Comparison of ENCODE assay signal across 13 cellular contexts in the genomic region with DNA sequence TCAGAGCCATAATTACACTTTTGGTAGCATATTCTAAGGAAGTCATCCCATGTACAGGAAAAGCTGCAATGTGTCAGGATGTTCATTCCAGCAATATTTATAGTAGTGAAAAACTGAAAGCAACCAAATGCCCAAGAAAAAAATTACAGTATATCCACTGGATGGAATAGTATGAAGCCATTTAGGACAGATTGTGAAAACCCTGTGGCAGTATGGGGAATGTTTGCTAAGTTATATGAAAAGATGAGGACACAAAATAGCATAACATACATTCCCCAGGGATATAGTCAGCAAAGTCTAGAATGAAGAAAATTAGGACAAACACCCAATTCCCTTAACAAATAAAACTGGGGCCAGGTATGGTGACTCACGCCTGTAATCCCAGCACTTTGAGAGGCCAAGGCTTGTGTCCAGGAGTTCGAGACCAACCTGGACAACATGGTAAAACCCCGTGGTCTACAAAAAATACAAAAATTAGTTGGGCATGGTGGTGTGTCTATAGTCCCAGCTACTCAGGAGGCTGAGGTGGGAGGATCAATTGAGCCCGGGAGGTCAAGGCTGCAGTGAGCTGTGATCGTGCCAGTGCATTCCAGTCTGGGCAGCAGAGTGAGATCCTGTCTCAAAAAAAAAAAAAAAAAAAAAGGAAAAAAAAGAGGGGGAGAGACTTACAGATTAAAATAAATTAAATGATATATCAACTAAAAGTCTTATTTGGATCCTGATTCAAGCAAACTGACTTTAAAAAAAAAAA. TPM values are rescaled to one million over a fixed set of nuclear protein-coding genes. Genes with fewer than 3 reads are reported as not detected.
DNase-seq lines count a peak whose midpoint lies in the region; ATAC-seq and TF ChIP-seq lines count a peak whose summit lies in the region.
"Had no signal": no experiment of that assay in that cellular context is flagged by ENCODE, and none has a peak within 500 bp of the region (broad histone marks: within the 10 kb centered on the region; RNA-seq: fewer than 3 reads in every experiment).

No MANE protein-coding gene starts in this region.

- H3K27me3 ChIP-seq in gastroesophageal sphincter (no peaks in the 10 kb centered on the region), thoracic aorta (replicated peaks; ENCODE audit: insufficient read depth) (no peaks in the 10 kb centered on the region)

- TF ChIP-seq CTCF in WTC11 (IDR thresholded peaks at IDR 0.05) (no peak), gastroesophageal sphincter (IDR thresholded peaks at IDR 0.05) (no peak), thoracic aorta (IDR thresholded peaks at IDR 0.05) (no peak)

- no peak for TF ChIP-seq POLR2A in gastroesophageal sphincter (IDR thresholded peaks at IDR 0.05)

- no peaks in the 10 kb centered on the region for H3K9me3 Mint-ChIP-seq in activated naive CD4-positive, alpha-beta T cell treated with anti-CD3 and anti-CD28 coated beads, Interleukin-2, amount 10 ng/mL, durations not matched to agents 7 days and 5 days
- H3K9me3 Mint-ChIP-seq in WTC11 = no peaks in the 10 kb centered on the region
- H3K9me3 Mint-ChIP-seq in naive thymus-derived CD8-positive, alpha-beta T cell = no peaks in the 10 kb centered on the region

- peaks cover 30% of the 10 kb centered on the region for H3K4me1 Mint-ChIP-seq in activated naive CD4-positive, alpha-beta T cell treated with anti-CD3 and anti-CD28 coated beads, Interleukin-2, amount 10 ng/mL, durations not matched to agents 7 days and 5 days
- peaks cover 46% of the 10 kb centered on the region for H3K4me1 Mint-ChIP-seq in WTC11
- H3K4me1 Mint-ChIP-seq in naive thymus-derived CD8-positive, alpha-beta T cell = peaks cover 10 to 33% (median 25%) of the 10 kb centered on the region in 4 donors

- no peaks in the 10 kb centered on the region for H3K36me3 ChIP-seq in gastroesophageal sphincter
- no peaks in the 10 kb centered on the region for H3K36me3 ChIP-seq in thoracic aorta

- no peak for DNase-seq in activated naive CD4-positive, alpha-beta T cell treated with anti-CD3 and anti-CD28 coated beads, Interleukin-2, amount 10 ng/mL, durations not matched to agents 7 days and 5 days
- DNase-seq in activated naive CD4-positive, alpha-beta T cell (lab: John Stamatoyannopoulos, UW) = no peak
- no peak for DNase-seq in WTC11 (ENCODE audit: low spot score)
- no peak for DNase-seq in thoracic aorta (ENCODE audit: low spot score)
- no peak for DNase-seq in SHP77 treated with DMSO at 0.1 percent for 48 hours (lab: John Stamatoyannopoulos, UW)
- no peak for DNase-seq in naive thymus-derived CD8-positive, alpha-beta T cell
- DNase-seq: 8988T; activated naive CD4-positive, alpha-beta T cell treated with Interleukin-2 at 50 U/mL for 16 hours; GOT3; stimulated activated naive CD4-positive, alpha-beta T cell treated with Interleukin-2 at 50 U/mL for 16 hours had no signal

- H3K4me3 ChIP-seq in gastroesophageal sphincter = no peak overlapping the region
- peak overlapping the region; percentile 43 for H3K4me3 ChIP-seq in thoracic aorta

- peaks cover 8% of the 10 kb centered on the region for H3K36me3 Mint-ChIP-seq in activated naive CD4-positive, alpha-beta T cell treated with anti-CD3 and anti-CD28 coated beads, Interleukin-2, amount 10 ng/mL, durations not matched to agents 7 days and 5 days
- no peaks in the 10 kb centered on the region for H3K36me3 Mint-ChIP-seq in WTC11
- no peaks in the 10 kb centered on the region for H3K36me3 Mint-ChIP-seq in naive thymus-derived CD8-positive, alpha-beta T cell

- H3K4me1 ChIP-seq in gastroesophageal sphincter (peaks cover 4 to 44% (median 21%) of the 10 kb centered on the region in 3 donors), thoracic aorta (ENCODE audit: control insufficient read depth in 1 of 2, low read depth in 2 of 2) (peaks cover 12 to 42% of the 10 kb centered on the region in 2 donors)

- H3K4me3 Mint-ChIP-seq in activated naive CD4-positive, alpha-beta T cell treated with anti-CD3 and anti-CD28 coated beads, Interleukin-2, amount 10 ng/mL, durations not matched to agents 7 days and 5 days = peak overlapping the region; percentile 2
- H3K4me3 Mint-ChIP-seq in WTC11 = no peak overlapping the region
- H3K4me3 Mint-ChIP-seq in naive thymus-derived CD8-positive, alpha-beta T cell = peak overlapping the region in 3 of 10 donors; percentile 5 to 39 (median 12)

- CTCF ChIA-PET in activated naive CD4-positive, alpha-beta T cell treated with anti-CD3 and anti-CD28 coated beads, Interleukin-2, amount 10 ng/mL, durations not matched to agents 7 days and 5 days (lab: Charles Lee) = interaction anchor here (0.7 kb wide), 1 partner anchor 11 kb away, joined by 3 read pairs; a partner anchor contains a TSS
- CTCF ChIA-PET in WTC11 (lab: Charles Lee) = interaction anchor here (0.5 to 0.9 kb wide), 2 partner anchors 127 to 175 kb away, joined by 3 to 4 read pairs; no protein-coding TSS in a partner anchor

- peaks cover 20% of the 10 kb centered on the region for H3K27me3 Mint-ChIP-seq in activated naive CD4-positive, alpha-beta T cell treated with anti-CD3 and anti-CD28 coated beads, Interleukin-2, amount 10 ng/mL, durations not matched to agents 7 days and 5 days
- peaks cover 4% of the 10 kb centered on the region; the same call in 1 of the 2 replicates for H3K27me3 Mint-ChIP-seq in WTC11 (ENCODE audit: low read depth)
- no peaks in the 10 kb centered on the region for H3K27me3 Mint-ChIP-seq in naive thymus-derived CD8-positive, alpha-beta T cell

- no peak for TF ChIP-seq EP300 in gastroesophageal sphincter (IDR thresholded peaks at IDR 0.05)

- H3K27ac ChIP-seq in gastroesophageal sphincter (peak overlapping the region in 3 of 4 donors; percentile 88 to 96 (median 90)), thoracic aorta (peak overlapping the region; percentile 90 to 97)

- H3K27ac Mint-ChIP-seq in activated naive CD4-positive, alpha-beta T cell treated with anti-CD3 and anti-CD28 coated beads, Interleukin-2, amount 10 ng/mL, durations not matched to agents 7 days and 5 days = no peak overlapping the region
- H3K27ac Mint-ChIP-seq in WTC11 = peak overlapping the region; percentile 56; the same call in 1 of the 2 replicates
- H3K27ac Mint-ChIP-seq in naive thymus-derived CD8-positive, alpha-beta T cell = peak overlapping the region in 1 of 10 donors; percentile 19

- 90 to 100% methylated on average over 2 to 3 of the region's 5 CpGs for WGBS in gastroesophageal sphincter (ENCODE audit: low coverage in 1 of 2), 2 donors

- H3K9me3 ChIP-seq in gastroesophageal sphincter (no peaks in the 10 kb centered on the region), thoracic aorta (no peaks in the 10 kb centered on the region)

- POLR2A ChIA-PET in WTC11 (lab: Charles Lee) = no interaction called here
- POLR2A ChIA-PET in naive thymus-derived CD8-positive, alpha-beta T cell (lab: Charles Lee) = interaction anchor here (0.7 kb wide), 5 partner anchors 8 to 333 kb away, joined by 3 to 6 read pairs (median 5); no protein-coding TSS in a partner anchor

- no peak for ATAC-seq in WTC11
- no peak for ATAC-seq in gastroesophageal sphincter
- ATAC-seq in thoracic aorta (ENCODE audit: insufficient number of reproducible peaks, low FRiP score, low read depth) = peak; percentile 7
- no peak for ATAC-seq in HG02938 (IDR thresholded peaks at IDR 0.05; ENCODE audit: unreplicated experiment)
- no peak for ATAC-seq in naive thymus-derived CD8-positive, alpha-beta T cell

TF ChIP-seq in WTC11, 78 proteins besides CTCF, POLR2A, EP300 and RAD21 (continues in another document):
- TF ChIP-seq, protein P1, sequence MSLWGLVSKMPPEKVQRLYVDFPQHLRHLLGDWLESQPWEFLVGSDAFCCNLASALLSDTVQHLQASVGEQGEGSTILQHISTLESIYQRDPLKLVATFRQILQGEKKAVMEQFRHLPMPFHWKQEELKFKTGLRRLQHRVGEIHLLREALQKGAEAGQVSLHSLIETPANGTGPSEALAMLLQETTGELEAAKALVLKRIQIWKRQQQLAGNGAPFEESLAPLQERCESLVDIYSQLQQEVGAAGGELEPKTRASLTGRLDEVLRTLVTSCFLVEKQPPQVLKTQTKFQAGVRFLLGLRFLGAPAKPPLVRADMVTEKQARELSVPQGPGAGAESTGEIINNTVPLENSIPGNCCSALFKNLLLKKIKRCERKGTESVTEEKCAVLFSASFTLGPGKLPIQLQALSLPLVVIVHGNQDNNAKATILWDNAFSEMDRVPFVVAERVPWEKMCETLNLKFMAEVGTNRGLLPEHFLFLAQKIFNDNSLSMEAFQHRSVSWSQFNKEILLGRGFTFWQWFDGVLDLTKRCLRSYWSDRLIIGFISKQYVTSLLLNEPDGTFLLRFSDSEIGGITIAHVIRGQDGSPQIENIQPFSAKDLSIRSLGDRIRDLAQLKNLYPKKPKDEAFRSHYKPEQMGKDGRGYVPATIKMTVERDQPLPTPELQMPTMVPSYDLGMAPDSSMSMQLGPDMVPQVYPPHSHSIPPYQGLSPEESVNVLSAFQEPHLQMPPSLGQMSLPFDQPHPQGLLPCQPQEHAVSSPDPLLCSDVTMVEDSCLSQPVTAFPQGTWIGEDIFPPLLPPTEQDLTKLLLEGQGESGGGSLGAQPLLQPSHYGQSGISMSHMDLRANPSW (CRISPR knock-in tag; conservative IDR thresholded peaks at IDR 0.05; ENCODE audit: low read depth) = no peak
- TF ChIP-seq JUN (CRISPR knock-in tag; IDR thresholded peaks at IDR 0.05) = no peak

RNA-seq across cellular contexts. Expression of a gene that starts 2.3 kb away (rescaled TPM):
- total RNA-seq in WTC11 (2021) (not detected in 3 replicates), gastroesophageal sphincter (1 to 10 TPM in 1 of 4 donors, not detected in 3; 1.1 TPM), thoracic aorta (not detected)
- under 1 TPM in 1 of 2 experiments, not detected in 1; 0.44 TPM for total RNA-seq in naive thymus-derived CD8-positive, alpha-beta T cell
- not detected for polyA plus RNA-seq in naive thymus-derived CD8-positive, alpha-beta T cell
- total RNA-seq: HT-29 had no signal

RNA-seq across cellular contexts. Expression of a gene that starts 2.4 kb away (rescaled TPM):
- total RNA-seq in WTC11 (2021) (53.2 to 59.4 TPM (median 54.1 TPM) in 3 replicates), gastroesophageal sphincter (10 to 100 TPM; 41.9 to 51.2 (median 46.9) TPM), thoracic aorta (10 to 100 TPM; 43.3 to 64.0 TPM)
- total RNA-seq in naive thymus-derived CD8-positive, alpha-beta T cell = 100 to 1,000 TPM; 178 to 192 TPM
- 100 to 1,000 TPM; 100 to 335 (median 249) TPM for polyA plus RNA-seq in naive thymus-derived CD8-positive, alpha-beta T cell

RNA-seq across cellular contexts. Expression of a gene that starts 11.4 kb away (rescaled TPM):
- 14.1 to 21.6 TPM (median 18.5 TPM) in 3 replicates for total RNA-seq in WTC11 (2021)
- 1 to 10 TPM; 1.1 to 7.9 (median 3.0) TPM for total RNA-seq in gastroesophageal sphincter
- 10 to 100 TPM in 1 of 2 donors, 1 to 10 TPM in 1; 8.3 to 16.0 TPM for total RNA-seq in thoracic aorta
- total RNA-seq in naive thymus-derived CD8-positive, alpha-beta T cell = 10 to 100 TPM; 82.2 to 83.3 TPM
- polyA plus RNA-seq in naive thymus-derived CD8-positive, alpha-beta T cell = 1 to 10 TPM in 1 of 3 donors, under 1 TPM in 2; 0.55 to 1.2 (median 0.58) TPM

RNA-seq across cellular contexts. Expression of a gene that starts 33.0 kb away (rescaled TPM):
- total RNA-seq in WTC11 (2021) (not detected in 3 replicates), gastroesophageal sphincter (1 to 10 TPM in 1 of 4 donors, under 1 TPM in 2, not detected in 1; 0.35 to 1.6 (median 0.54) TPM), thoracic aorta (1 to 10 TPM in 1 of 2 donors, under 1 TPM in 1; 0.68 to 1.2 TPM)
- not detected for total RNA-seq in naive thymus-derived CD8-positive, alpha-beta T cell
- polyA plus RNA-seq in naive thymus-derived CD8-positive, alpha-beta T cell = under 1 TPM; 0.16 to 0.65 (median 0.50) TPM
- total RNA-seq: HT-29 had no signal

RNA-seq across cellular contexts. Expression of a gene that starts 50.8 kb away (rescaled TPM):
- total RNA-seq in WTC11 (2021) (157 to 190 TPM (median 158 TPM) in 3 replicates), gastroesophageal sphincter (100 to 1,000 TPM in 1 of 4 donors, 10 to 100 TPM in 3; 65.1 to 105 (median 78.8) TPM), thoracic aorta (10 to 100 TPM; 68.8 to 74.2 TPM)
- 10 to 100 TPM; 77.1 to 87.9 TPM for total RNA-seq in naive thymus-derived CD8-positive, alpha-beta T cell
- 10 to 100 TPM; 45.4 to 55.9 (median 51.5) TPM for polyA plus RNA-seq in naive thymus-derived CD8-positive, alpha-beta T cell
